ENCODE assay signal across 1 cellular context in the genomic region with DNA sequence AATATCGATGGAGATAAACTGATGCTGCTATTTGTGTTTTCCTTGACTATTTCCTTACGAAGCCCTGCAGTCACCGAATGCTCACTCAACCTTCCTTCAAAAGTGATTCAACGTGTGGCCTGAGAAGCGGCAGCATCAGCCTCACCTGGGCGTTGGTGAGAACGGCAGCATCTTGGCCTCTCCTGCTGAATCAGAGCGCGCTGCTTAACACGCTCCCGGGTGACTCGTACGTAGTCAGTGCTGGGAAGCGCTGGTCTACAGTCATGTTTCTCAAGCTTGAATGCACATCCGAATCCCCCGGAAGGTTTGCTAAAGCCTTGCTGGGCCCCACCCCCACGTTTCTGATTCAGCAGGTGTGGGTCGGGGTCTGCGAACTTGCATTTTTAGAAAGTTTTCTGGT.
TF ChIP-seq lines count a peak whose summit lies in the region.

No MANE protein-coding gene starts in this region.

TF ChIP-seq in HCT116, 20 proteins besides CTCF, POLR2A, EP300 and RAD21 (continued from another document):
- TF ChIP-seq MAX (IDR thresholded peaks at IDR 0.05) = peak; percentile 44; the same call in 1 of the 2 replicates
